22 cellular contexts compared by ENCODE assay signal in the genomic region with DNA sequence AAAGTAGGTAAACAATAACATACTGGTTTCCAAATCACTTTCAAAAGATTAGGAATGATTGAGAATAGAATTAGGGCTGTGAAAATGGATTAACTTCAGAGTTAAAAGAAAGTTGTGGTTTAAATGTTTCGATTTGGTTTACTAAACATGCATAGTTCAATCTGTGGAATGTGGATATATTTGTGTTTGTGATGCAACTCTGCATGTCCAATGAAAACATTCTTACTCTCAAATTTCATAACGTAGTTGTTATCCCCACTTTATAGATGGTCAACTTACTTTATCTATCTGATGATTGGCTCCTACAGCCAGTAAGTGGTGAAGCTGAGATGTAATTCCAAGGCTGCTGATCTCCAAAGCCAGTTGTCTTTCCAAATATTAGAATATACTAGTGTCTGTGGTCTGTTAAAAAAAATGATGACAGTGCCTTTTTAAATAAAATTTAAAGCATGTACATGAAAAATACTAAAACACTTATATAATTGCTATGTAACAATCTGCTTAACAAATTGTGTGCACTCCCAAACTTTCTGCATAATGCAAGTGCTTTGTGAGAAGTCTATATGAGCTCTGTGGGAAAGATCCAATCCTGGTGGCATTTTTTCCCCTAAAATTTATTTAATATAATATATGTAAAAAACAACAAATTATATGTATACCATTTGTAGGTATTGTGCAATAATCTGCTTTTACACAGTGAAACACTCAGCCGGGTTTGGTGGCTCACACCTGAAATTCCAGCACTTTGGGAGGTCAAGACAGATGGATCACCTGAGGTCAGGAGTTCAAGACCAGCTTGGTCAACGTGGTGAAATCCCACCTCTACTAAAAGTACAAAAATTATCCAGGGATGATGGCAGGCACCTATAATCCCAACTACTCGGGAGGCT.
"Had no signal": no experiment of that assay in that cellular context is flagged by ENCODE, and none has a peak within 500 bp of the region (broad histone marks: within the 10 kb centered on the region; RNA-seq: fewer than 3 reads in every experiment).

No MANE protein-coding gene starts in this region.

- H3K27me3 ChIP-seq: neutrophil, right atrium auricular region, tibial artery, vagina had no signal

- FAIRE-seq: astrocyte, small intestine had no signal

- H3K36me3 ChIP-seq: neutrophil, right atrium auricular region, tibial artery, vagina had no signal

- H3K9me3 ChIP-seq: mucosa of descending colon, neutrophil, right atrium auricular region, tibial artery, vagina had no signal

- H3K27ac ChIP-seq: epithelial cell of prostate, neutrophil, tibial artery, vagina, VCaP had no signal

- H3K4me3 ChIP-seq: mucosa of descending colon, right atrium auricular region, tibial artery, vagina had no signal

- ATAC-seq: activated T-cell treated with anti-CD3 and anti-CD28 coated beads, Interleukin-2, amount 50 U/mL, for 72 hours; effector memory CD8-positive, alpha-beta T cell; left colon; mucosa of descending colon; naive thymus-derived CD8-positive, alpha-beta T cell; stimulated activated effector memory CD8-positive, alpha-beta T cell treated with anti-CD3 and anti-CD28 coated beads, Interleukin-12 subunit alpha, Interleukin-12 subunit beta, amount 100 ng/mL, for 72 hours had no signal

- H3K4me1 ChIP-seq: right atrium auricular region, vagina had no signal

- DNase-seq: activated CD4-positive, alpha-beta memory T cell treated with anti-CD3 and anti-CD28 coated beads, Interleukin-2, amount 10 ng/mL, durations not matched to agents 7 days and 5 days; activated gamma-delta T cell treated with Interleukin-2 at 50 U/mL for 16 hours; activated naive CD8-positive, alpha-beta T cell treated with anti-CD3 and anti-CD28 coated beads, Interleukin-2, amount 10 ng/mL, durations not matched to agents 7 days and 5 days; activated T-cell treated with anti-CD3 and anti-CD28 coated beads, Interleukin-2, amount 50 U/mL, for 72 hours; central memory CD4-positive, alpha-beta T cell; cortex of kidney; effector memory CD8-positive, alpha-beta T cell; immature natural killer cell; left colon; mammary epithelial cell; mucosa of descending colon; naive thymus-derived CD8-positive, alpha-beta T cell; small intestine; T1000; tibial artery had no signal
